In genomic region chr19:28218728-28219127, GRCh38 we compare ENCODE assay signal across 24 cellular contexts.
DNase-seq lines count a peak whose midpoint lies in the region; ATAC-seq and TF ChIP-seq lines count a peak whose summit lies in the region.
"Had no signal": no experiment of that assay in that cellular context is flagged by ENCODE, and none has a peak within 500 bp of the region (broad histone marks: within the 10 kb centered on the region; RNA-seq: fewer than 3 reads in every experiment).

No MANE protein-coding gene starts in this region.

- H3K4me1 ChIP-seq in HEK293 (ENCODE audit: control insufficient read depth, insufficient read depth, low read length) = no peaks in the 10 kb centered on the region
- H3K4me1 ChIP-seq in neural progenitor cell = peaks cover 6% of the 10 kb centered on the region
- H3K4me1 ChIP-seq in hepatocyte (ENCODE audit: insufficient read depth) = no peaks in the 10 kb centered on the region
- H3K4me1 ChIP-seq: A549, BE2C had no signal

- H3K27me3 ChIP-seq in neural progenitor cell (no peaks in the 10 kb centered on the region), hepatocyte (no peaks in the 10 kb centered on the region)
- H3K27me3 ChIP-seq: BE2C; BLaER1 treated with 17β-estradiol and CSF1 and Interleukin-3, amounts not matched to agents 10 nM and 100 nM had no signal

- no peak overlapping the region for H3K27ac ChIP-seq in HEK293 (ENCODE audit: extremely low read depth, low read depth, low read length)
- no peak overlapping the region for H3K27ac ChIP-seq in neural progenitor cell
- no peak overlapping the region for H3K27ac ChIP-seq in hepatocyte
- H3K27ac ChIP-seq: A549; BLaER1 treated with 17β-estradiol and CSF1 and Interleukin-3, amounts not matched to agents 10 nM and 100 nM; GM23248 had no signal

- POLR2A ChIA-PET in HEK293 (lab: Yijun Ruan, JAX) = no interaction called here

- CTCF ChIA-PET in HEK293 (lab: Yijun Ruan, JAX) = interaction anchor here (0.6 to 3.6 kb wide), 4 partner anchors 82 to 557 kb away, joined by 3 to 26 read pairs (median 3); no protein-coding TSS in a partner anchor

- no peak for ATAC-seq in T-helper 17 cell
- ATAC-seq: A549, HCT116 had no signal

- no peak overlapping the region for H3K9ac ChIP-seq in neural progenitor cell
- H3K9ac ChIP-seq: BLaER1 treated with 17β-estradiol and CSF1 and Interleukin-3, amounts not matched to agents 10 nM and 100 nM; GM23248 had no signal

- H3K9me3 ChIP-seq in HEK293 (ENCODE audit: control insufficient read depth, insufficient read depth, low read depth, low read length) = no peaks in the 10 kb centered on the region; the same call in 1 of the 2 replicates
- H3K9me3 ChIP-seq in neural progenitor cell (ENCODE audit: low read depth) = no peaks in the 10 kb centered on the region
- H3K9me3 ChIP-seq in hepatocyte (ENCODE audit: low read depth) = no peaks in the 10 kb centered on the region
- peaks cover 2% of the 10 kb centered on the region for H3K9me3 ChIP-seq in T-helper 17 cell (ENCODE audit: control insufficient read depth, low read length, poor library complexity, severe bottlenecking)

- no peaks in the 10 kb centered on the region for H3F3A ChIP-seq in neural progenitor cell (ENCODE audit: low read depth)

- H4K20me1 ChIP-seq in neural progenitor cell (ENCODE audit: low read depth) (no peaks in the 10 kb centered on the region), hepatocyte (ENCODE audit: insufficient read depth, poor library complexity, severe bottlenecking) (no peaks in the 10 kb centered on the region)
- H4K20me1 ChIP-seq: BLaER1 treated with 17β-estradiol and CSF1 and Interleukin-3, amounts not matched to agents 10 nM and 100 nM had no signal

- H3K4me1 Mint-ChIP-seq in neural progenitor cell = peaks cover 20% of the 10 kb centered on the region
- H3K4me1 Mint-ChIP-seq in T-helper 17 cell = no peaks in the 10 kb centered on the region
- H3K4me1 Mint-ChIP-seq: CD14-positive monocyte had no signal

- H2AFZ ChIP-seq in neural progenitor cell (replicated peaks) = peak overlapping the region; percentile 38
- H2AFZ ChIP-seq in hepatocyte = no peak overlapping the region
- H2AFZ ChIP-seq: GM23248 had no signal

- TF ChIP-seq CTCF in HEK293 (tag by site-specific recombination; IDR thresholded peaks at IDR 0.05) (no peak), neural progenitor cell (IDR thresholded peaks at IDR 0.05) (no peak), hepatocyte (IDR thresholded peaks at IDR 0.05; ENCODE audit: poor library complexity) (no peak)

- H3K4me3 Mint-ChIP-seq in neural progenitor cell = no peak overlapping the region
- no peak overlapping the region for H3K4me3 Mint-ChIP-seq in T-helper 17 cell
- H3K4me3 Mint-ChIP-seq: CD14-positive monocyte; CD4-positive, alpha-beta T cell; H9; HFFc6 had no signal

- no peak overlapping the region for H3K27ac Mint-ChIP-seq in neural progenitor cell
- H3K27ac Mint-ChIP-seq in T-helper 17 cell = no peak overlapping the region
- H3K27ac Mint-ChIP-seq: CD14-positive monocyte; CD4-positive, alpha-beta T cell; H9; HFFc6 had no signal

- H3K36me3 ChIP-seq in HEK293 (ENCODE audit: control insufficient read depth in 2 of 2, insufficient read depth in 1 of 2, low read length in 2 of 2) (no peaks in the 10 kb centered on the region), neural progenitor cell (no peaks in the 10 kb centered on the region), hepatocyte (replicated peaks; ENCODE audit: insufficient read depth, low read depth) (no peaks in the 10 kb centered on the region)
- H3K36me3 ChIP-seq: BE2C; BLaER1 treated with 17β-estradiol and CSF1 and Interleukin-3, amounts not matched to agents 10 nM and 100 nM had no signal

- H3K36me3 Mint-ChIP-seq in neural progenitor cell (no peaks in the 10 kb centered on the region), T-helper 17 cell (ENCODE audit: low read depth) (no peaks in the 10 kb centered on the region)
- H3K36me3 Mint-ChIP-seq: CD14-positive monocyte had no signal

- no peaks in the 10 kb centered on the region for H3K9me2 ChIP-seq in hepatocyte (replicated peaks; ENCODE audit: insufficient read depth)

- H3K4me3 ChIP-seq in HEK293 (ENCODE audit: low read depth, low read length) (no peak overlapping the region), neural progenitor cell (no peak overlapping the region), hepatocyte (no peak overlapping the region)
- H3K4me3 ChIP-seq: A549; BLaER1 treated with 17β-estradiol and CSF1 and Interleukin-3, amounts not matched to agents 10 nM and 100 nM; GM23248 had no signal

- H3K9me3 Mint-ChIP-seq in neural progenitor cell = peaks cover 3% of the 10 kb centered on the region
- H3K9me3 Mint-ChIP-seq: H9 had no signal

- 47% methylated on average over 5 of the region's 5 CpGs for WGBS in hepatocyte (ENCODE audit: low lambda C conversion rate, missing lambda C conversion rate)

- H3K4me2 ChIP-seq in neural progenitor cell = no peak overlapping the region
- H3K4me2 ChIP-seq in hepatocyte = no peak overlapping the region
- H3K4me2 ChIP-seq: A549 had no signal

- H3K27me3 Mint-ChIP-seq in neural progenitor cell (ENCODE audit: insufficient read depth, low read depth) (peaks cover 9% of the 10 kb centered on the region), T-helper 17 cell (no peaks in the 10 kb centered on the region)
- H3K27me3 Mint-ChIP-seq: CD4-positive, alpha-beta T cell had no signal

- H3K79me2 ChIP-seq in neural progenitor cell (ENCODE audit: low read depth) (no peaks in the 10 kb centered on the region), hepatocyte (no peaks in the 10 kb centered on the region)

- DNase-seq in ELF-1 (ENCODE audit: low read depth, low spot score) = peak; percentile 31
- DNase-seq in iPS-NIHi7 (ENCODE audit: extremely low spot score) = peak; percentile 27
- DNase-seq in neural progenitor cell (ENCODE audit: low spot score) = no peak
- no peak for DNase-seq in hepatocyte (ENCODE audit: low spot score)
- DNase-seq in NOMO-1 treated with dmso at 0.1 percent for 144 hours (lab: John Stamatoyannopoulos, UW; ENCODE audit: unreplicated experiment) = no peak
- no peak for DNase-seq in T-helper 17 cell
- DNase-seq: 8988T; ACHN; AML-193; BE2C; Calu3; CD4-positive, alpha-beta T cell; COR-L47; DMS79; EL; GF-D8; GM23248; H9; HFFc6 had no signal

TF ChIP-seq in HEK293, 187 proteins besides CTCF, POLR2A, EP300 and RAD21:
- TF ChIP-seq ZNF132 (tag by site-specific recombination; IDR thresholded peaks at IDR 0.05; ENCODE audit: borderline replicate concordance) (no peak), ZBTB49 (tag by site-specific recombination; IDR thresholded peaks at IDR 0.05; ENCODE audit: low read depth) (no peak), ZNF19 (tag by site-specific recombination; IDR thresholded peaks at IDR 0.05; ENCODE audit: low read depth) (no peak), ZIC2 (tag by site-specific recombination; IDR thresholded peaks at IDR 0.05) (peak; percentile 62), ZNF341 (tag by site-specific recombination; IDR thresholded peaks at IDR 0.05; ENCODE audit: low read depth) (peak; percentile 36)

Comparison
In these comparisons a context has a peak if more than half of its experiments do, and no peak if none do; other contexts are left out.
1. DNase-seq: peak in ELF-1 (single experiment) and iPS-NIHi7 (single experiment); none in neural progenitor cell (single experiment), hepatocyte (single experiment), NOMO-1 treated with dmso at 0.1 percent for 144 hours (single experiment) and T-helper 17 cell (0 of 3).